8 cellular contexts compared by ENCODE assay signal in genomic region chrX:154412468-154412867, GRCh38. TPM values are rescaled to one million over a fixed set of nuclear protein-coding genes. Genes with fewer than 3 reads are reported as not detected.
DNase-seq lines count a peak whose midpoint lies in the region; ATAC-seq, FAIRE-seq and TF ChIP-seq lines count a peak whose summit lies in the region.

No MANE protein-coding gene starts in this region.

- DNase-seq in Calu3 (no peak), NOMO-1 treated with DMSO at 0.1 percent for 48 hours (lab: John Stamatoyannopoulos, UW; ENCODE audit: unreplicated experiment) (peak; percentile 42), coronary artery (ENCODE audit: low spot score) (no peak), GM12891 (ENCODE audit: insufficient read length, low spot score) (no peak)
- peak in 3 of 10 donors; percentile 32 to 70 (median 39) for DNase-seq in naive thymus-derived CD8-positive, alpha-beta T cell
- no peak for DNase-seq in effector CD8-positive, alpha-beta T cell (lab: John Stamatoyannopoulos, UW)

- POLR2A ChIA-PET in naive thymus-derived CD8-positive, alpha-beta T cell (lab: Charles Lee) = interaction anchor here (0.6 to 5.7 kb wide), 13 partner anchors 13 to 115 kb away, joined by 3 to 101 read pairs (median 5); partner anchors contain the start of genes ATP6AP1, EMD, FAM3A and RPL10

- peaks cover 19% of the 10 kb centered on the region for H3K4me1 Mint-ChIP-seq in Calu3 (ENCODE audit: low read depth, unreplicated experiment)
- H3K4me1 Mint-ChIP-seq in naive thymus-derived CD8-positive, alpha-beta T cell = peaks cover 12 to 22% (median 16%) of the 10 kb centered on the region in 4 donors

- no peak for FAIRE-seq in GM12891 (lab: Jason Lieb, UNC)

- no peaks in the 10 kb centered on the region for H3K27me3 Mint-ChIP-seq in Calu3 (ENCODE audit: unreplicated experiment)
- no peaks in the 10 kb centered on the region for H3K27me3 Mint-ChIP-seq in naive thymus-derived CD8-positive, alpha-beta T cell

- no peak for TF ChIP-seq POLR2A in GM12891 (IDR thresholded peaks at IDR 0.05; ENCODE audit: low read depth, low read length)

- no TSS peak for BruUV-seq in Calu3 (replicated peaks; lab: Mats Ljungman, UMichigan)

- TF ChIP-seq CTCF in Calu3 (IDR thresholded peaks at IDR 0.05; ENCODE audit: unreplicated experiment) (no peak), coronary artery (IDR thresholded peaks at IDR 0.05) (no peak)

- CTCF ChIA-PET in Calu3 (lab: Charles Lee) = interaction anchor here (1.5 kb wide), 1 partner anchor 114 kb away, joined by 3 read pairs; no protein-coding TSS in a partner anchor

- peak; percentile 46 to 66 for ATAC-seq in naive thymus-derived CD8-positive, alpha-beta T cell
- ATAC-seq in GM18868 (IDR thresholded peaks at IDR 0.05; ENCODE audit: unreplicated experiment) (no peak), GM21360 (IDR thresholded peaks at IDR 0.05; ENCODE audit: unreplicated experiment) (no peak)

- peak overlapping the region; percentile 84 to 95 for H3K27ac ChIP-seq in coronary artery

- intact Hi-C loops in Calu3 (cut with micrococcal nuclease; ENCODE audit: unreplicated experiment) = no loop called here

- peak overlapping the region; percentile 86 for H3K4me3 Mint-ChIP-seq in Calu3 (ENCODE audit: low read depth, unreplicated experiment)
- peak overlapping the region; percentile 73 to 88 (median 82) for H3K4me3 Mint-ChIP-seq in naive thymus-derived CD8-positive, alpha-beta T cell

- H3K36me3 Mint-ChIP-seq in Calu3 (ENCODE audit: insufficient read depth, unreplicated experiment) = peaks cover 55% of the 10 kb centered on the region
- H3K36me3 Mint-ChIP-seq in naive thymus-derived CD8-positive, alpha-beta T cell = peaks cover 0 to 14% (median 0%) of the 10 kb centered on the region in 3 donors

- H3K4me3 ChIP-seq in coronary artery = peak overlapping the region; percentile 86

- no peaks in the 10 kb centered on the region for H3K9me3 Mint-ChIP-seq in Calu3 (ENCODE audit: low read depth, unreplicated experiment)
- peaks cover 0 to 2% (median 0%) of the 10 kb centered on the region in 9 donors for H3K9me3 Mint-ChIP-seq in naive thymus-derived CD8-positive, alpha-beta T cell

- H3K27ac Mint-ChIP-seq in Calu3 (ENCODE audit: unreplicated experiment) = no peak overlapping the region
- H3K27ac Mint-ChIP-seq in naive thymus-derived CD8-positive, alpha-beta T cell = peak overlapping the region; percentile 48 to 92 (median 85)

TF ChIP-seq in GM12891, 5 proteins besides CTCF, POLR2A, EP300 and RAD21:
- no peak for TF ChIP-seq POLR2AphosphoS5 (IDR thresholded peaks at IDR 0.05; ENCODE audit: low read depth, low read length)

RNA-seq across cellular contexts. Expression of gene TAFAZZIN, which starts 1.1 kb away (rescaled TPM):
- 55.0 and 56.3 TPM in 2 replicates for total RNA-seq in Calu3 (2022)
- 100 to 1,000 TPM; 111 to 112 TPM for total RNA-seq in naive thymus-derived CD8-positive, alpha-beta T cell
- 10 to 100 TPM; 29.3 to 39.8 (median 37.8) TPM for polyA plus RNA-seq in naive thymus-derived CD8-positive, alpha-beta T cell
- polyA plus RNA-seq in GM12891 (2012; ENCODE audit: low read depth, missing spikeins) = 20.7 TPM

RNA-seq across cellular contexts. Expression of gene DNASE1L1, which starts 3.4 kb away (rescaled TPM):
- 28.8 and 30.6 TPM in 2 replicates for total RNA-seq in Calu3 (2022)
- 10 to 100 TPM; 16.6 to 19.9 TPM for total RNA-seq in naive thymus-derived CD8-positive, alpha-beta T cell
- 10 to 100 TPM; 12.7 to 15.3 (median 12.8) TPM for polyA plus RNA-seq in naive thymus-derived CD8-positive, alpha-beta T cell
- 11.7 TPM for polyA plus RNA-seq in GM12891 (2012; ENCODE audit: low read depth, missing spikeins)

RNA-seq across cellular contexts. Expression of gene RPL10, which starts 14.3 kb away (rescaled TPM):
- 1,458 and 1,495 TPM in 2 replicates for total RNA-seq in Calu3 (2022)
- total RNA-seq in naive thymus-derived CD8-positive, alpha-beta T cell = 1,000 to 10,000 TPM; 4,733 to 4,862 TPM
- polyA plus RNA-seq in naive thymus-derived CD8-positive, alpha-beta T cell = 1,000 to 10,000 TPM; 5,585 to 7,081 (median 6,663) TPM
- 5,072 TPM for polyA plus RNA-seq in GM12891 (2012; ENCODE audit: low read depth, missing spikeins)

RNA-seq across cellular contexts. Expression of gene ATP6AP1, which starts 16.0 kb away (rescaled TPM):
- total RNA-seq in Calu3 (2022) = 109 and 124 TPM in 2 replicates
- 10 to 100 TPM; 51.9 to 52.5 TPM for total RNA-seq in naive thymus-derived CD8-positive, alpha-beta T cell
- 100 to 1,000 TPM in 1 of 3 donors, 10 to 100 TPM in 2; 84.7 to 111 (median 90.2) TPM for polyA plus RNA-seq in naive thymus-derived CD8-positive, alpha-beta T cell
- 29.8 TPM for polyA plus RNA-seq in GM12891 (2012; ENCODE audit: low read depth, missing spikeins)

RNA-seq across cellular contexts. Expression of gene GDI1, which starts 24.5 kb away (rescaled TPM):
- 118 and 130 TPM in 2 replicates for total RNA-seq in Calu3 (2022)
- 100 to 1,000 TPM; 169 to 185 TPM for total RNA-seq in naive thymus-derived CD8-positive, alpha-beta T cell
- 10 to 100 TPM; 18.3 to 32.1 (median 21.0) TPM for polyA plus RNA-seq in naive thymus-derived CD8-positive, alpha-beta T cell
- polyA plus RNA-seq in GM12891 (2012; ENCODE audit: low read depth, missing spikeins) = 84.9 TPM

Comparison
In these comparisons a context has a peak if more than half of its experiments do, and no peak if none do; other contexts are left out.
1. ATAC-seq: peak in naive thymus-derived CD8-positive, alpha-beta T cell (2 of 2); none in GM18868 (single experiment) and GM21360 (single experiment).